Comparison of ENCODE assay signal across 3 cellular contexts in genomic region chr15:92521624-92522008, GRCh38.
TF ChIP-seq lines count a peak whose summit lies in the region.

No MANE protein-coding gene starts in this region.

TF ChIP-seq in SK-N-SH, 30 proteins besides CTCF, POLR2A, EP300 and RAD21 (continued from another document):
- no peak for TF ChIP-seq USF2 (IDR thresholded peaks at IDR 0.05; ENCODE audit: borderline replicate concordance, low read depth, low read length)
- no peak for TF ChIP-seq CHD2 (IDR thresholded peaks at IDR 0.05; ENCODE audit: low read length, partially characterized antibody)
- no peak for TF ChIP-seq PBX3 (IDR thresholded peaks at IDR 0.05)

TF ChIP-seq in SK-N-SH treated with all-trans-retinoic acid at 6 μM for 48 hours, 23 proteins besides CTCF, POLR2A, EP300 and RAD21 (continued from another document):
- no peak for TF ChIP-seq ZFP30 (CRISPR knock-in tag; IDR thresholded peaks at IDR 0.05)
- no peak for TF ChIP-seq ARNTL (CRISPR knock-in tag; IDR thresholded peaks at IDR 0.05; ENCODE audit: borderline replicate concordance, low read depth)
- no peak for TF ChIP-seq POU6F1 (CRISPR knock-in tag; IDR thresholded peaks at IDR 0.05; ENCODE audit: borderline replicate concordance, low read depth)
- TF ChIP-seq CSRNP3 (CRISPR knock-in tag; IDR thresholded peaks at IDR 0.05), result no peak
- no peak for TF ChIP-seq CSDC2 (CRISPR knock-in tag; IDR thresholded peaks at IDR 0.05)
- no peak for TF ChIP-seq ZC3H10 (CRISPR knock-in tag; IDR thresholded peaks at IDR 0.05)
- TF ChIP-seq CREB5 (CRISPR knock-in tag; IDR thresholded peaks at IDR 0.05; ENCODE audit: low read depth), result no peak
- no peak for TF ChIP-seq ZNF565 (CRISPR knock-in tag; conservative IDR thresholded peaks at IDR 0.05; ENCODE audit: low read depth)
- no peak for TF ChIP-seq PPARA (CRISPR knock-in tag; IDR thresholded peaks at IDR 0.05; ENCODE audit: borderline replicate concordance)
- no peak for TF ChIP-seq ZNF70 (CRISPR knock-in tag; IDR thresholded peaks at IDR 0.05)
- no peak for TF ChIP-seq GLIS3 (CRISPR knock-in tag; IDR thresholded peaks at IDR 0.05)
- TF ChIP-seq BACH2 (CRISPR knock-in tag; IDR thresholded peaks at IDR 0.05; ENCODE audit: borderline replicate concordance), result no peak
- TF ChIP-seq TCF4 (CRISPR knock-in tag; IDR thresholded peaks at IDR 0.05; ENCODE audit: borderline replicate concordance), result no peak
- TF ChIP-seq OSR1 (CRISPR knock-in tag; IDR thresholded peaks at IDR 0.05), result no peak
- TF ChIP-seq ZNF8 (CRISPR knock-in tag; IDR thresholded peaks at IDR 0.05), result no peak
- TF ChIP-seq ZFP3 (CRISPR knock-in tag; IDR thresholded peaks at IDR 0.05), result no peak
- no peak for TF ChIP-seq ESRRG (CRISPR knock-in tag; IDR thresholded peaks at IDR 0.05)
- no peak for TF ChIP-seq ISL1 (CRISPR knock-in tag; IDR thresholded peaks at IDR 0.05)

TF ChIP-seq in HCT116, 20 proteins besides CTCF, POLR2A, EP300 and RAD21 (continued from another document):
- TF ChIP-seq REST (IDR thresholded peaks at IDR 0.05; ENCODE audit: low read depth), result no peak
- no peak for TF ChIP-seq MAX (IDR thresholded peaks at IDR 0.05)
- no peak for TF ChIP-seq CEBPB (IDR thresholded peaks at IDR 0.05; ENCODE audit: low read depth)
- TF ChIP-seq SIN3A (IDR thresholded peaks at IDR 0.05; ENCODE audit: low read depth), result no peak
- no peak for TF ChIP-seq FOSL1 (IDR thresholded peaks at IDR 0.05; ENCODE audit: low read depth)
- no peak for TF ChIP-seq EGR1 (IDR thresholded peaks at IDR 0.05; ENCODE audit: low read depth)
- TF ChIP-seq SP1 (IDR thresholded peaks at IDR 0.05; ENCODE audit: low read depth), result no peak
- no peak for TF ChIP-seq EZH2 (IDR thresholded peaks at IDR 0.05)
- TF ChIP-seq ZBTB33 (IDR thresholded peaks at IDR 0.05; ENCODE audit: extremely low read depth, insufficient replicate concordance, low read length), result no peak
- no peak for TF ChIP-seq TCF7L2 (IDR thresholded peaks at IDR 0.05; ENCODE audit: borderline replicate concordance, extremely low read depth, insufficient read depth, insufficient read length)
- no peak for TF ChIP-seq CBX3 (IDR thresholded peaks at IDR 0.05; ENCODE audit: low read depth)
- TF ChIP-seq EZH2phosphoT487 (IDR thresholded peaks at IDR 0.05; ENCODE audit: borderline replicate concordance), result no peak
